Comparison of ENCODE assay signal across 29 cellular contexts in the genomic region with DNA sequence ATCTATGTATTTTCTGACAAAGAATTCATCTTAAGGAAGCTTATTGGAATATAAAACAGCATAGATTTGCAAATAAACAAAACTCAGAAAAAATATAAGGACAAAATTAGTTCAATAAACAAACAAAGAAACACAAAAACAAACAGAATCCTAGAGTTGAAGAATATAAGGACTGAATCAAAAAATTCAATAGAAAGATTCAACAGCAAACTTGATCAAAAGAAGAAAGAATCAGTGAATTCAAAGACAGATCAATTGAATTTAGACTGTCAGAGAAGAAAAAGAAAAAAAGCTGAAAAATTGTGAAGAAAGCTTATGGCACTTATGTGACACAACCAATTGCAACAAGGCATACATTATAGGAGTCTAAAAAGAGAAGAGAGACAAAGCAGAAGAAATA.
"Had no signal": no experiment of that assay in that cellular context is flagged by ENCODE, and none has a peak within 500 bp of the region (broad histone marks: within the 10 kb centered on the region; RNA-seq: fewer than 3 reads in every experiment).

No MANE protein-coding gene starts in this region.

- H3K4me1 ChIP-seq: ascending aorta, colonic mucosa had no signal

- FAIRE-seq: bronchial epithelial cell had no signal

- H3K27ac ChIP-seq: ascending aorta, cardiac muscle cell, colonic mucosa, VCaP had no signal

- H3K36me3 ChIP-seq: ascending aorta, cardiac muscle cell, colonic mucosa had no signal

- H3K4me3 ChIP-seq: ascending aorta, cardiac muscle cell, colonic mucosa had no signal

- H3K9me3 ChIP-seq: ascending aorta, colonic mucosa had no signal

- H3K27me3 ChIP-seq: ascending aorta, cardiac muscle cell, colonic mucosa had no signal

- DNase-seq: activated B cell treated with CpG ODN at 0.5 μM for 24 hours; activated CD4-positive, alpha-beta memory T cell treated with anti-CD3 and anti-CD28 coated beads for 36 hours; activated CD4-positive, alpha-beta T cell treated with anti-CD3 and anti-CD28 coated beads for 4 hours; activated CD4-positive, alpha-beta T cell treated with anti-CD3 and anti-CD28 coated beads, Interleukin-2, amount 10 ng/mL, durations not matched to agents 24 days and 14 days; activated CD4-positive, alpha-beta T cell treated with anti-CD3 and anti-CD28 coated beads, Interleukin-2, amount 50 U/mL, for 1 hour; activated CD4-positive, alpha-beta T cell treated with anti-CD3 and anti-CD28 coated beads, Interleukin-2, amount 50 U/mL, for 4 hours; activated CD4-positive, CD25-positive, alpha-beta regulatory T cell treated with anti-CD3 and anti-CD28 coated beads, Interleukin-2, amount 50 U/mL, for 72 hours; activated CD8-positive, alpha-beta memory T cell treated with anti-CD3 and anti-CD28 coated beads, Interleukin-2, amount 50 U/mL, for 4 hours; activated CD8-positive, alpha-beta T cell treated with anti-CD3 and anti-CD28 coated beads for 36 hours; activated effector memory CD4-positive, alpha-beta T cell treated with Interleukin-2 at 50 U/mL for 16 hours; activated gamma-delta T cell; activated naive CD4-positive, alpha-beta T cell treated with anti-CD3 and anti-CD28 coated beads, Interleukin-2, amount 10 ng/mL, durations not matched to agents 7 days and 5 days; activated naive CD4-positive, alpha-beta T cell treated with Interleukin-2 at 50 U/mL for 16 hours; activated naive CD8-positive, alpha-beta T cell treated with anti-CD3 and anti-CD28 coated beads, Interleukin-2, amount 10 ng/mL, durations not matched to agents 7 days and 5 days; activated naive CD8-positive, alpha-beta T cell treated with anti-CD3 and anti-CD28 coated beads, Interleukin-2, amount 50 U/mL, for 24 hours; activated T-cell treated with anti-CD3 and anti-CD28 coated beads for 4 hours; activated T-cell treated with anti-CD3 and anti-CD28 coated beads, Interleukin-2, amount 50 U/mL, for 1 hour; activated T-cell treated with anti-CD3 and anti-CD28 coated beads, Interleukin-2, amount 50 U/mL, for 48 hours; amygdala; anterior cingulate cortex; caudate nucleus; cerebellar nuclear complex; colonic mucosa; T-helper 2 cell; T-helper 9 cell had no signal

- ATAC-seq: activated CD8-positive, alpha-beta T cell treated with anti-CD3 and anti-CD28 coated beads for 36 hours; activated naive CD8-positive, alpha-beta T cell treated with anti-CD3 and anti-CD28 coated beads, Interleukin-2, amount 50 U/mL, for 24 hours had no signal
